Comparison of ENCODE assay signal across 14 cellular contexts in the genomic region with DNA sequence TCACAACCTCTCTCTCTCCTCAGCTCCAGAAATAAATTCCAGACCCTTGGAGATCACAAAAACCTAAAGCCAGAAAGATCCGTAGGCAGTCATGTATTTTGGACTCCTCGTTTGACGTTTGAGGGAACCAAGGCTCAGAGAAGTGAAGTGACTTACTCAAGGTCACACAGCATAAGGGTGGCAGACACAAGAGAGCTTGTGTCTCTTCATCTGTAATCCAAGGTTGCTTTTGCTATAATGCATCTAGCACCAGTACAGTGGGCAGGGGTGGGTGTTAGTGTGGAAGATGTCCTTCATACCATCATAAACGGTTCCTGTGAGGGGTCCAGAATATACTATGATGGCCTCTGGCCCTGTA.
DNase-seq lines count a peak whose midpoint lies in the region; ATAC-seq, FAIRE-seq and TF ChIP-seq lines count a peak whose summit lies in the region.
"Had no signal": no experiment of that assay in that cellular context is flagged by ENCODE, and none has a peak within 500 bp of the region (broad histone marks: within the 10 kb centered on the region; RNA-seq: fewer than 3 reads in every experiment).

No MANE protein-coding gene starts in this region.

- H3K4me3 ChIP-seq in adipocyte (ENCODE audit: low read length) (no peak overlapping the region), muscle layer of duodenum (ENCODE audit: low read depth in 1 of 2, low read length in 2 of 2) (no peak overlapping the region), upper lobe of right lung (no peak overlapping the region)

- H3K27ac ChIP-seq in muscle layer of duodenum (ENCODE audit: low read length) (peak overlapping the region; percentile 53), upper lobe of right lung (peak overlapping the region; percentile 91)

- TF ChIP-seq POLR2A in H54 (IDR thresholded peaks at IDR 0.05; ENCODE audit: low read depth, low read length), result no peak

- DNase-seq in activated effector memory CD4-positive, alpha-beta T cell treated with anti-CD3 and anti-CD28 coated beads, Interleukin-2, amount 50 U/mL, for 16 hours, result peak; percentile 17
- no peak for DNase-seq in activated effector memory CD4-positive, alpha-beta T cell treated with Interleukin-2 at 50 U/mL for 16 hours
- no peak for DNase-seq in adipocyte (ENCODE audit: low read depth)
- no peak for DNase-seq in upper lobe of right lung
- DNase-seq in H54 (ENCODE audit: insufficient read length, low spot score), result no peak
- DNase-seq in NCI-H2196 (lab: John Stamatoyannopoulos, UW; ENCODE audit: unreplicated experiment), result no peak
- DNase-seq: activated CD4-positive, CD25-positive, alpha-beta regulatory T cell; activated gamma-delta T cell; NCI-H2171 treated with DMSO at 0.1 percent for 48 hours; stimulated activated CD4-positive, alpha-beta T cell treated with anti-CD3 and anti-CD28 coated beads, Interleukin-2, amount 100 ng/mL, for 24 hours; stimulated activated naive CD4-positive, alpha-beta T cell had no signal

- H3K27me3 ChIP-seq in adipocyte (replicated peaks; ENCODE audit: control insufficient read depth, insufficient read depth, low read length), result no peaks in the 10 kb centered on the region
- H3K27me3 ChIP-seq in muscle layer of duodenum (ENCODE audit: low read depth, low read length), result no peaks in the 10 kb centered on the region
- H3K27me3 ChIP-seq in upper lobe of right lung, result no peaks in the 10 kb centered on the region

- peaks cover 75% of the 10 kb centered on the region for H3K4me1 ChIP-seq in adipocyte (ENCODE audit: control insufficient read depth, insufficient read depth, low read length)
- peaks cover 44 to 52% of the 10 kb centered on the region in 2 donors for H3K4me1 ChIP-seq in muscle layer of duodenum (ENCODE audit: control insufficient read depth in 1 of 2, insufficient read depth in 2 of 2, low read length in 2 of 2)
- peaks cover 87% of the 10 kb centered on the region for H3K4me1 ChIP-seq in upper lobe of right lung

- intact Hi-C loops in upper lobe of right lung (cut with DNase I), result no loop called here

- H3K9me3 ChIP-seq in adipocyte (ENCODE audit: control insufficient read depth, low read length) (no peaks in the 10 kb centered on the region), muscle layer of duodenum (ENCODE audit: control insufficient read depth in 1 of 2, low read length in 2 of 2) (no peaks in the 10 kb centered on the region), upper lobe of right lung (no peaks in the 10 kb centered on the region)

- no peaks in the 10 kb centered on the region for H3K36me3 ChIP-seq in adipocyte (ENCODE audit: control insufficient read depth, insufficient read depth, low read length, severe bottlenecking)
- peaks cover 0 to 4% of the 10 kb centered on the region in 2 donors for H3K36me3 ChIP-seq in muscle layer of duodenum (ENCODE audit: control insufficient read depth in 1 of 2, insufficient read depth in 2 of 2, low read length in 2 of 2)
- no peaks in the 10 kb centered on the region for H3K36me3 ChIP-seq in upper lobe of right lung

- FAIRE-seq in H54 (lab: Jason Lieb, UNC), result no peak
- FAIRE-seq: islet of Langerhans had no signal

- no peak for ATAC-seq in upper lobe of right lung
- ATAC-seq in GM21526 (IDR thresholded peaks at IDR 0.05; ENCODE audit: low FRiP score, unreplicated experiment), result no peak

- H3K9ac ChIP-seq in adipocyte (ENCODE audit: low read length), result peak overlapping the region; percentile 57

- TF ChIP-seq CTCF in upper lobe of right lung (IDR thresholded peaks at IDR 0.05), result no peak
